ENCODE assay signal across 18 cellular contexts in genomic region chr14:103507751-103508150, GRCh38. TPM values are rescaled to one million over a fixed set of nuclear protein-coding genes. Genes with fewer than 3 reads are reported as not detected.
DNase-seq lines count a peak whose midpoint lies in the region; ATAC-seq and TF ChIP-seq lines count a peak whose summit lies in the region.
"Had no signal": no experiment of that assay in that cellular context is flagged by ENCODE, and none has a peak within 500 bp of the region (broad histone marks: within the 10 kb centered on the region; RNA-seq: fewer than 3 reads in every experiment).

No MANE protein-coding gene starts in this region.

- no peaks in the 10 kb centered on the region for H3K9me3 ChIP-seq in left ventricle myocardium inferior (replicated peaks)
- H3K9me3 ChIP-seq in right cardiac atrium (ENCODE audit: control insufficient read depth, low read length): no peaks in the 10 kb centered on the region
- no peaks in the 10 kb centered on the region for H3K9me3 ChIP-seq in endodermal cell (ENCODE audit: control insufficient read depth, low read length)
- H3K9me3 ChIP-seq in testis: no peaks in the 10 kb centered on the region
- no peaks in the 10 kb centered on the region for H3K9me3 ChIP-seq in tibial artery
- H3K9me3 ChIP-seq: BLaER1, SJCRH30 had no signal

- no peak overlapping the region for H3K9ac ChIP-seq in endodermal cell (ENCODE audit: extremely low read depth, low read length, poor library complexity, severe bottlenecking)
- H3K9ac ChIP-seq: BLaER1 had no signal

- H3K27me3 ChIP-seq in left ventricle myocardium inferior (ENCODE audit: low read depth) (no peaks in the 10 kb centered on the region), right cardiac atrium (ENCODE audit: control insufficient read depth, insufficient read depth) (no peaks in the 10 kb centered on the region), endodermal cell (ENCODE audit: control insufficient read depth, insufficient read depth, low read length, poor library complexity, severe bottlenecking) (no peaks in the 10 kb centered on the region), testis (no peaks in the 10 kb centered on the region), tibial artery (no peaks in the 10 kb centered on the region)
- H3K27me3 ChIP-seq: BLaER1, SJCRH30 had no signal

- peaks cover 15% of the 10 kb centered on the region for H3K27me3 Mint-ChIP-seq in HFFc6 (ENCODE audit: insufficient read depth)
- H3K27me3 Mint-ChIP-seq in endodermal cell (ENCODE audit: insufficient read depth): no peaks in the 10 kb centered on the region
- H3K27me3 Mint-ChIP-seq in activated naive CD4-positive, alpha-beta T cell treated with anti-CD3 and anti-CD28 coated beads, Interleukin-2, amount 10 ng/mL, durations not matched to agents 7 days and 5 days: no peaks in the 10 kb centered on the region

- peaks cover 16% of the 10 kb centered on the region for H3K4me1 ChIP-seq in left ventricle myocardium inferior
- H3K4me1 ChIP-seq in right cardiac atrium (ENCODE audit: control insufficient read depth, insufficient read depth, low read length): no peaks in the 10 kb centered on the region
- H3K4me1 ChIP-seq in endodermal cell (ENCODE audit: control insufficient read depth, insufficient read depth, low read length): no peaks in the 10 kb centered on the region
- H3K4me1 ChIP-seq in testis: peaks cover 31% of the 10 kb centered on the region
- H3K4me1 ChIP-seq in tibial artery: peaks cover 0 to 7% (median 5%) of the 10 kb centered on the region in 4 donors
- H3K4me1 ChIP-seq: SJCRH30 had no signal

- no peak overlapping the region for H3K27ac Mint-ChIP-seq in HFFc6
- H3K27ac Mint-ChIP-seq in endodermal cell: peak overlapping the region; percentile 0
- no peak overlapping the region for H3K27ac Mint-ChIP-seq in activated naive CD4-positive, alpha-beta T cell treated with anti-CD3 and anti-CD28 coated beads, Interleukin-2, amount 10 ng/mL, durations not matched to agents 7 days and 5 days

- TF ChIP-seq CTCF in left ventricle myocardium inferior (IDR thresholded peaks at IDR 0.05; ENCODE audit: borderline replicate concordance) (no peak), HFFc6 (IDR thresholded peaks at IDR 0.05) (0 out of 2 replicates have a peak, but pooled peaks have one; percentile 9), endodermal cell (conservative IDR thresholded peaks at IDR 0.05) (peak; percentile 34), testis (IDR thresholded peaks at IDR 0.05) (no peak), tibial artery (IDR thresholded peaks at IDR 0.05) (no peak)

- H3K9me3 Mint-ChIP-seq in HFFc6 (no peaks in the 10 kb centered on the region), endodermal cell (no peaks in the 10 kb centered on the region)
- no peaks in the 10 kb centered on the region for H3K9me3 Mint-ChIP-seq in activated naive CD4-positive, alpha-beta T cell treated with anti-CD3 and anti-CD28 coated beads, Interleukin-2, amount 10 ng/mL, durations not matched to agents 7 days and 5 days
- H3K9me3 Mint-ChIP-seq: CD8-positive, alpha-beta T cell had no signal

- DNase-seq in left ventricle myocardium inferior: no peak
- no peak for DNase-seq in right cardiac atrium
- DNase-seq in HFFc6: no peak
- DNase-seq in endodermal cell: peak; percentile 32
- DNase-seq in testis: no peak
- no peak for DNase-seq in NCI-H446 (lab: John Stamatoyannopoulos, UW)
- no peak for DNase-seq in tibial artery
- DNase-seq in activated naive CD4-positive, alpha-beta T cell treated with anti-CD3 and anti-CD28 coated beads, Interleukin-2, amount 10 ng/mL, durations not matched to agents 7 days and 5 days: no peak
- DNase-seq: Calu3; CD8-positive, alpha-beta T cell; DMS53; HCEC 1CT; NCI-H1092 treated with DMSO at 0.1 percent for 48 hours; NCI-H510A treated with DMSO at 0.1 percent for 48 hours; NCI-H774; SJCRH30 had no signal

- no peak for TF ChIP-seq POLR2A in testis (IDR thresholded peaks at IDR 0.05)

- ATAC-seq in right cardiac atrium: no peak
- ATAC-seq: CD8-positive, alpha-beta T cell; K562 had no signal

- WGBS in right cardiac atrium: 81% methylated on average over 3 of the region's 3 CpGs
- 90% methylated on average over 3 of the region's 3 CpGs; no CpG with 5 or more reads in 1 of the 2 experiments for WGBS in endodermal cell (ENCODE audit: insufficient coverage in 1 of 2, insufficient read length in 1 of 2), 2 experiments
- WGBS in testis, 2 donors: 80 to 81% methylated on average over 3 of the region's 3 CpGs

- H3K36me3 Mint-ChIP-seq in HFFc6 (ENCODE audit: low read depth) (peaks cover 53% of the 10 kb centered on the region), endodermal cell (ENCODE audit: low read depth) (peaks cover 76% of the 10 kb centered on the region)
- H3K36me3 Mint-ChIP-seq in activated naive CD4-positive, alpha-beta T cell treated with anti-CD3 and anti-CD28 coated beads, Interleukin-2, amount 10 ng/mL, durations not matched to agents 7 days and 5 days: peaks cover 29% of the 10 kb centered on the region

- intact Hi-C loops in left ventricle myocardium inferior (cut with micrococcal nuclease) (no loop called here), right cardiac atrium (cut with DNase I) (no loop called here), testis (cut with DNase I; ENCODE audit: low total_unique reads) (loop anchor here (10.0 kb wide), 1 partner anchor 47 kb away; no protein-coding TSS in a partner anchor), tibial artery (cut with DNase I; ENCODE audit: low total_unique reads) (no loop called here)

- H3K36me3 ChIP-seq in left ventricle myocardium inferior (peaks cover 73% of the 10 kb centered on the region), endodermal cell (ENCODE audit: control insufficient read depth, insufficient read depth, low read length) (peaks cover 61% of the 10 kb centered on the region), testis (ENCODE audit: low read depth, missing control alignments) (no peaks in the 10 kb centered on the region), tibial artery (peaks cover 34 to 87% (median 68%) of the 10 kb centered on the region in 3 donors)

- H3K27ac ChIP-seq in left ventricle myocardium inferior (replicated peaks) (peak overlapping the region; percentile 45), right cardiac atrium (ENCODE audit: low read length) (no peak overlapping the region), endodermal cell (ENCODE audit: low read depth, low read length) (no peak overlapping the region), testis (peak overlapping the region; percentile 54 to 63), tibial artery (no peak overlapping the region)
- H3K27ac ChIP-seq: BLaER1, SJCRH30 had no signal

- H3K4me1 Mint-ChIP-seq in HFFc6 (ENCODE audit: low read depth) (no peaks in the 10 kb centered on the region), endodermal cell (no peaks in the 10 kb centered on the region)
- no peaks in the 10 kb centered on the region for H3K4me1 Mint-ChIP-seq in activated naive CD4-positive, alpha-beta T cell treated with anti-CD3 and anti-CD28 coated beads, Interleukin-2, amount 10 ng/mL, durations not matched to agents 7 days and 5 days

- CTCF ChIA-PET in activated naive CD4-positive, alpha-beta T cell treated with anti-CD3 and anti-CD28 coated beads, Interleukin-2, amount 10 ng/mL, durations not matched to agents 7 days and 5 days (lab: Charles Lee): interaction anchor here (1.2 kb wide), 1 partner anchor 120 kb away, joined by 3 read pairs; no protein-coding TSS in a partner anchor

- H3K4me3 ChIP-seq in left ventricle myocardium inferior (no peak overlapping the region), right cardiac atrium (ENCODE audit: low read length) (no peak overlapping the region), endodermal cell (ENCODE audit: low read length) (no peak overlapping the region), testis (no peak overlapping the region), tibial artery (no peak overlapping the region)
- H3K4me3 ChIP-seq: BLaER1, K562, SJCRH30 had no signal

- no peak overlapping the region for H3K4me3 Mint-ChIP-seq in HFFc6
- H3K4me3 Mint-ChIP-seq in endodermal cell: no peak overlapping the region
- no peak overlapping the region for H3K4me3 Mint-ChIP-seq in activated naive CD4-positive, alpha-beta T cell treated with anti-CD3 and anti-CD28 coated beads, Interleukin-2, amount 10 ng/mL, durations not matched to agents 7 days and 5 days
- H3K4me3 Mint-ChIP-seq: CD8-positive, alpha-beta T cell had no signal

RNA-seq across cellular contexts. Expression of gene CKB, which starts 14.9 kb away (rescaled TPM):
- total RNA-seq in left ventricle myocardium inferior: 661 TPM
- 100 to 1,000 TPM; 478 to 697 (median 542) TPM for total RNA-seq in right cardiac atrium
- polyA plus RNA-seq in right cardiac atrium: 843 TPM
- 10 to 100 TPM; 16.6 to 31.3 (median 19.4) TPM for total RNA-seq in HFFc6 (2021; fragmentation: NEBNext Ultra II Directional; extraction: Animal tissue kit (Norgen Biotek cat#: 25700))
- total RNA-seq in endodermal cell: 100 to 1,000 TPM; 602 to 920 TPM
- polyA plus RNA-seq in endodermal cell (2013, experiment 1 of 2): 1,216 TPM
- polyA plus RNA-seq in endodermal cell (2013, experiment 2 of 2): 1,012 TPM
- 1,000 to 10,000 TPM; 1,148 to 1,322 TPM for total RNA-seq in testis
- polyA plus RNA-seq in testis (ENCODE audit: insufficient read depth, low read depth, low replicate concordance): 504 TPM

RNA-seq across cellular contexts. Expression of gene TRMT61A, which starts 21.2 kb away (rescaled TPM):
- 5.9 TPM for total RNA-seq in left ventricle myocardium inferior
- total RNA-seq in right cardiac atrium: 1 to 10 TPM; 4.8 to 6.9 (median 6.5) TPM
- polyA plus RNA-seq in right cardiac atrium: 6.2 TPM
- total RNA-seq in HFFc6 (2021; fragmentation: NEBNext Ultra II Directional; extraction: Animal tissue kit (Norgen Biotek cat#: 25700)): 10 to 100 TPM; 12.0 to 14.9 (median 13.4) TPM
- 1 to 10 TPM; 7.4 to 7.9 TPM for total RNA-seq in endodermal cell
- 4.5 TPM for polyA plus RNA-seq in endodermal cell (2013, experiment 1 of 2)
- 4.1 TPM for polyA plus RNA-seq in endodermal cell (2013, experiment 2 of 2)
- 10 to 100 TPM; 19.1 to 29.8 TPM for total RNA-seq in testis
- 12.1 TPM for polyA plus RNA-seq in testis (ENCODE audit: insufficient read depth, low read depth, low replicate concordance)

RNA-seq across cellular contexts. Expression of gene BAG5, which starts 54.7 kb away (rescaled TPM):
- total RNA-seq in left ventricle myocardium inferior (16.7 TPM), right cardiac atrium (10 to 100 TPM; 18.9 to 23.6 (median 19.5) TPM), endodermal cell (10 to 100 TPM; 27.6 to 28.1 TPM), testis (100 to 1,000 TPM in 1 of 2 donors, 10 to 100 TPM in 1; 63.4 to 124 TPM)
- polyA plus RNA-seq in right cardiac atrium (7.7 TPM), testis (ENCODE audit: insufficient read depth, low read depth, low replicate concordance) (202 TPM)
- 10 to 100 TPM; 22.6 to 25.8 (median 23.6) TPM for total RNA-seq in HFFc6 (2021; fragmentation: NEBNext Ultra II Directional; extraction: Animal tissue kit (Norgen Biotek cat#: 25700))
- polyA plus RNA-seq in endodermal cell (2013, experiment 1 of 2): 20.2 TPM
- polyA plus RNA-seq in endodermal cell (2013, experiment 2 of 2): 20.5 TPM

RNA-seq across cellular contexts. Expression of gene COA8, which starts 55.0 kb away (rescaled TPM):
- 48.3 TPM for total RNA-seq in left ventricle myocardium inferior
- 10 to 100 TPM; 33.8 to 43.5 (median 41.7) TPM for total RNA-seq in right cardiac atrium
- polyA plus RNA-seq in right cardiac atrium: 60.8 TPM
- 10 to 100 TPM; 38.7 to 54.8 (median 46.9) TPM for total RNA-seq in HFFc6 (2021; fragmentation: NEBNext Ultra II Directional; extraction: Animal tissue kit (Norgen Biotek cat#: 25700))
- total RNA-seq in endodermal cell: 10 to 100 TPM; 30.1 to 39.8 TPM
- polyA plus RNA-seq in endodermal cell (2013, experiment 1 of 2): 34.9 TPM
- 38.8 TPM for polyA plus RNA-seq in endodermal cell (2013, experiment 2 of 2)
- 10 to 100 TPM; 28.9 to 68.7 TPM for total RNA-seq in testis
- polyA plus RNA-seq in testis (ENCODE audit: insufficient read depth, low read depth, low replicate concordance): 152 TPM

Comparison
In these comparisons a context has a peak if more than half of its experiments do, and no peak if none do; other contexts are left out.
1. H3K27ac ChIP-seq: peak in left ventricle myocardium inferior (single experiment) and testis (2 of 2); none in right cardiac atrium (single experiment), endodermal cell (single experiment) and tibial artery (0 of 2).
2. CTCF ChIP-seq: peak in HFFc6 (single experiment) and endodermal cell (single experiment); none in left ventricle myocardium inferior (single experiment), testis (0 of 3) and tibial artery (0 of 2).
3. RNA of gene CKB, which starts 14.9 kb away (total RNA-seq): 1,148 to 1,322 TPM in testis, 602 to 920 TPM in endodermal cell, 661 TPM in left ventricle myocardium inferior (single experiment) and 478 to 697 TPM in right cardiac atrium; 16.6 to 31.3 TPM in HFFc6; every median in the first group is over 10 times any median in the second.